1 cellular context compared by ENCODE assay signal in genomic region chr15:84883916-84884781, GRCh38.
TF ChIP-seq lines count a peak whose summit lies in the region.

A gene with protein sequence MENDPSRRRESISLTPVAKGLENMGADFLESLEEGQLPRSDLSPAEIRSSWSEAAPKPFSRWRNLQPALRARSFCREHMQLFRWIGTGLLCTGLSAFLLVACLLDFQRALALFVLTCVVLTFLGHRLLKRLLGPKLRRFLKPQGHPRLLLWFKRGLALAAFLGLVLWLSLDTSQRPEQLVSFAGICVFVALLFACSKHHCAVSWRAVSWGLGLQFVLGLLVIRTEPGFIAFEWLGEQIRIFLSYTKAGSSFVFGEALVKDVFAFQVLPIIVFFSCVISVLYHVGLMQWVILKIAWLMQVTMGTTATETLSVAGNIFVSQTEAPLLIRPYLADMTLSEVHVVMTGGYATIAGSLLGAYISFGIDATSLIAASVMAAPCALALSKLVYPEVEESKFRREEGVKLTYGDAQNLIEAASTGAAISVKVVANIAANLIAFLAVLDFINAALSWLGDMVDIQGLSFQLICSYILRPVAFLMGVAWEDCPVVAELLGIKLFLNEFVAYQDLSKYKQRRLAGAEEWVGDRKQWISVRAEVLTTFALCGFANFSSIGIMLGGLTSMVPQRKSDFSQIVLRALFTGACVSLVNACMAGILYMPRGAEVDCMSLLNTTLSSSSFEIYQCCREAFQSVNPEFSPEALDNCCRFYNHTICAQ (plus strand): TSS chr15:84884662. CDS start chr15:84887761, 3,099 bp downstream.

TF ChIP-seq in WTC11, 78 proteins besides CTCF, POLR2A, EP300 and RAD21 (continued from another document):
- no peak for TF ChIP-seq ARID4B (CRISPR knock-in tag; IDR thresholded peaks at IDR 0.05; ENCODE audit: borderline replicate concordance)
